26 cellular contexts compared by ENCODE assay signal in the genomic region with DNA sequence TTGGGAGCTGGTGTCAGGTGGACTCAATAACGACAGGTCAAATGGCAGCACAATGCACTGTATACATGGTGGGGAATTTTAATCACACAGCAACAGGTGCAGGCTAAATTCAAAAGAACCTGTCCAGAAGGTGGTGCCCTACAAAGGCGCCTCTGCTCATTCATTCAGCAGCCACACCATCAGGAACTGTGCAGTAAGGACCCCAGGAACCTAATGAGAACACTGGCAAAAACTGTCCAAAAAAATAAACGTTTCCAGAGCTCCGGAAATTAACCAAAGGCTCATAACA. TPM values are rescaled to one million over a fixed set of nuclear protein-coding genes. Genes with fewer than 3 reads are reported as not detected.
A peak's percentile ranks its signal among the peaks of the same experiment; 100 is the strongest.
DNase-seq lines count a peak whose midpoint lies in the region; ATAC-seq, FAIRE-seq and TF ChIP-seq lines count a peak whose summit lies in the region.
"Had no signal": no experiment of that assay in that cellular context is flagged by ENCODE, and none has a peak within 500 bp of the region (broad histone marks: within the 10 kb centered on the region; RNA-seq: fewer than 3 reads in every experiment).

No MANE protein-coding gene starts in this region.

- peaks cover 4% of the 10 kb centered on the region for H3K27me3 Mint-ChIP-seq in activated CD4-positive, alpha-beta T cell treated with anti-CD3 and anti-CD28 coated beads for 36 hours
- H3K27me3 Mint-ChIP-seq: stimulated activated memory B cell treated with anti-CD40 and anti-IgM and Interleukin-4, amounts not matched to agents 10 μg/mL and 1 μg/mL and 100 μg/mL, for 72 hours had no signal

- no peaks in the 10 kb centered on the region for H3K4me1 ChIP-seq in MM.1S (ENCODE audit: low read length)
- H3K4me1 ChIP-seq in GM12878 (ENCODE audit: control insufficient read depth, insufficient read depth, low read length): no peaks in the 10 kb centered on the region
- H3K4me1 ChIP-seq in sigmoid colon: peaks cover 0 to 34% (median 32%) of the 10 kb centered on the region in 4 donors

- H3K36me3 Mint-ChIP-seq in activated CD4-positive, alpha-beta T cell treated with anti-CD3 and anti-CD28 coated beads for 36 hours (ENCODE audit: low read depth): peaks cover 30% of the 10 kb centered on the region

- peaks cover 14% of the 10 kb centered on the region for H3K36me3 ChIP-seq in MM.1S (replicated peaks; ENCODE audit: insufficient read depth, low read length)
- peaks cover 12 to 19% of the 10 kb centered on the region in 2 experiments for H3K36me3 ChIP-seq in GM12878 (ENCODE audit: control insufficient read depth in 2 of 2, insufficient read depth in 2 of 2, low read length in 1 of 2)
- H3K36me3 ChIP-seq in sigmoid colon: peaks cover 0 to 29% (median 17%) of the 10 kb centered on the region in 4 donors
- H3K36me3 ChIP-seq: colonic mucosa had no signal

- FAIRE-seq in GM12878 (lab: Jason Lieb, UNC): no peak
- FAIRE-seq: endothelial cell of umbilical vein, keratinocyte had no signal

- WGBS in GM12878 (ENCODE audit: insufficient coverage, insufficient replicate concordance, low lambda C conversion rate, missing lambda C conversion rate): 83% methylated on average over 4 of the region's 4 CpGs
- 51 to 75% methylated on average over 4 of the region's 4 CpGs for WGBS in sigmoid colon, 2 donors

- POLR2A ChIA-PET in GM12878 (lab: Charles Lee): no interaction called here
- POLR2A ChIA-PET in activated CD4-positive, alpha-beta T cell treated with anti-CD3 and anti-CD28 coated beads for 36 hours (lab: Charles Lee): no interaction called here

- H2AFZ ChIP-seq in MM.1S (ENCODE audit: low read length) (no peak overlapping the region), GM12878 (ENCODE audit: control insufficient read depth, low read depth, low read length) (no peak overlapping the region)

- peaks cover 23% of the 10 kb centered on the region for H3K9me3 Mint-ChIP-seq in activated CD4-positive, alpha-beta T cell treated with anti-CD3 and anti-CD28 coated beads for 36 hours (ENCODE audit: low read depth)

- peak; percentile 21; the same call in 1 of the 3 replicates for ATAC-seq in GM12878
- no peak for ATAC-seq in activated CD4-positive, alpha-beta T cell treated with anti-CD3 and anti-CD28 coated beads for 36 hours
- no peak for ATAC-seq in HG02981 (IDR thresholded peaks at IDR 0.05; ENCODE audit: unreplicated experiment)
- ATAC-seq: sciatic nerve; stimulated activated memory B cell treated with anti-CD40 and anti-IgM and Interleukin-4, amounts not matched to agents 10 μg/mL and 1 μg/mL and 100 μg/mL, for 72 hours had no signal

- CTCF ChIA-PET in GM12878 (lab: Yijun Ruan, JAX): interaction anchor here (0.7 to 1.1 kb wide), 3 partner anchors 9 to 78 kb away, joined by 3 to 6 read pairs (median 4); no protein-coding TSS in a partner anchor
- CTCF ChIA-PET in activated CD4-positive, alpha-beta T cell treated with anti-CD3 and anti-CD28 coated beads for 36 hours (lab: Charles Lee): interaction anchor here (0.7 to 1.1 kb wide), 3 partner anchors 24 to 53 kb away, joined by 3 to 5 read pairs (median 3); no protein-coding TSS in a partner anchor

- no peak for TF ChIP-seq EP300 in GM12878 (IDR thresholded peaks at IDR 0.05; ENCODE audit: borderline replicate concordance in 1 of 2, control insufficient read depth in 1 of 2, low read depth in 2 of 2, low read length in 2 of 2)
- TF ChIP-seq EP300 in sigmoid colon (IDR thresholded peaks at IDR 0.05): no peak

- H3F3A ChIP-seq in MM.1S (ENCODE audit: insufficient read depth, low read length): 0 out of 2 replicates have a peak, but pooled peaks cover 4% of the 10 kb centered on the region

- no peaks in the 10 kb centered on the region for H3K9me2 ChIP-seq in MM.1S (replicated peaks; ENCODE audit: insufficient read depth, low read length)

- H3K79me2 ChIP-seq in MM.1S (ENCODE audit: low read length) (no peaks in the 10 kb centered on the region), GM12878 (ENCODE audit: control insufficient read depth, insufficient read depth, low read length) (no peaks in the 10 kb centered on the region)

- in situ Hi-C loops in GM12878 (cut with MboI): no loop called here

- H4K20me1 ChIP-seq in MM.1S (ENCODE audit: insufficient read depth, low read length): no peaks in the 10 kb centered on the region
- H4K20me1 ChIP-seq in GM12878 (ENCODE audit: control insufficient read depth, insufficient read depth): no peaks in the 10 kb centered on the region

- 0 out of 2 replicates have a peak, but pooled peaks have one; percentile 4 for TF ChIP-seq CTCF in MM.1S (IDR thresholded peaks at IDR 0.05; ENCODE audit: low read length)
- no peak for TF ChIP-seq CTCF in GM12878 (IDR thresholded peaks at IDR 0.05 in 2 of 3, conservative IDR thresholded peaks at IDR 0.05 in 1 of 3; ENCODE audit: control insufficient read depth in 2 of 3, extremely low read depth in 1 of 3, insufficient read depth in 1 of 3, low read depth in 3 of 3, low read length in 3 of 3)
- no peak for TF ChIP-seq CTCF in sigmoid colon (IDR thresholded peaks at IDR 0.05)

- TF ChIP-seq POLR2A in GM12878 (IDR thresholded peaks at IDR 0.05; ENCODE audit: low read depth, low read length) (no peak; the same call in 1 of the 2 replicates), sigmoid colon (IDR thresholded peaks at IDR 0.05) (no peak)

- H3K9ac ChIP-seq in MM.1S (ENCODE audit: low read length) (no peak overlapping the region), GM12878 (ENCODE audit: control insufficient read depth, insufficient read depth, low read length) (no peak overlapping the region)

- RAD21 ChIA-PET in GM12878 (lab: Charles Lee; ENCODE audit: unreplicated experiment): no interaction called here

- intact Hi-C loops in GM12878 (cut with micrococcal nuclease; ENCODE audit: unreplicated experiment): no loop called here
- intact Hi-C loops in sigmoid colon (cut with DNase I): loop anchor here (2.0 kb wide), 3 partner anchors 43 to 297 kb away; a partner anchor contains a TSS
- intact Hi-C loops in activated CD4-positive, alpha-beta T cell treated with anti-CD3 and anti-CD28 coated beads for 36 hours (cut with DNase I, micrococcal nuclease): no loop called here

- H3K4me2 ChIP-seq in MM.1S (ENCODE audit: low read depth, low read length) (no peak overlapping the region), GM12878 (ENCODE audit: control insufficient read depth, insufficient read depth) (no peak overlapping the region)

- BruUV-seq in GM12878 (replicated peaks; lab: Mats Ljungman, UMichigan): no TSS peak

- SMC1A ChIA-PET in GM12878 (lab: Charles Lee; ENCODE audit: uncharacterized antibody, unreplicated experiment): interaction anchor here (1.0 kb wide), 1 partner anchor 9 kb away, joined by 4 read pairs; no protein-coding TSS in a partner anchor

- no peaks in the 10 kb centered on the region for H3K9me3 ChIP-seq in MM.1S (replicated peaks; ENCODE audit: insufficient read depth, low read length)
- peaks cover 15% of the 10 kb centered on the region; the same call in 2 of the 3 replicates for H3K9me3 ChIP-seq in GM12878 (replicated peaks; ENCODE audit: control insufficient read depth, insufficient read depth, low read length)
- peaks cover 0 to 4% (median 2%) of the 10 kb centered on the region in 4 donors for H3K9me3 ChIP-seq in sigmoid colon
- H3K9me3 ChIP-seq: colonic mucosa had no signal

- peaks cover 5% of the 10 kb centered on the region; the same call in 1 of the 2 replicates for H3K27me3 ChIP-seq in MM.1S (replicated peaks; ENCODE audit: insufficient read depth, low read length)
- H3K27me3 ChIP-seq in GM12878 (replicated peaks in 1 of 2; ENCODE audit: control insufficient read depth in 2 of 2, insufficient read depth in 2 of 2, low read length in 1 of 2): no peaks in the 10 kb centered on the region
- H3K27me3 ChIP-seq in sigmoid colon: no peaks in the 10 kb centered on the region
- H3K27me3 ChIP-seq: colonic mucosa, MG63, tibial nerve had no signal

- H3K4me1 Mint-ChIP-seq in activated CD4-positive, alpha-beta T cell treated with anti-CD3 and anti-CD28 coated beads for 36 hours: no peaks in the 10 kb centered on the region
- H3K4me1 Mint-ChIP-seq: stimulated activated memory B cell treated with anti-CD40 and anti-IgM and Interleukin-4, amounts not matched to agents 10 μg/mL and 1 μg/mL and 100 μg/mL, for 72 hours had no signal

- H3K4me3 ChIP-seq in MM.1S (ENCODE audit: low read length): no peak overlapping the region
- H3K4me3 ChIP-seq in GM12878: no peak overlapping the region
- no peak overlapping the region for H3K4me3 ChIP-seq in sigmoid colon
- H3K4me3 ChIP-seq: colonic mucosa, MG63, tibial nerve had no signal

- TF ChIP-seq RAD21 in GM12878 (IDR thresholded peaks at IDR 0.05; ENCODE audit: insufficient read depth, low read depth, low read length): no peak

- no peak overlapping the region for H3K27ac Mint-ChIP-seq in activated CD4-positive, alpha-beta T cell treated with anti-CD3 and anti-CD28 coated beads for 36 hours
- H3K27ac Mint-ChIP-seq: activated naive CD4-positive, alpha-beta T cell treated with anti-CD3 and anti-CD28 coated beads for 36 hours; stimulated activated memory B cell treated with anti-CD40 and anti-IgM and Interleukin-4, amounts not matched to agents 10 μg/mL and 1 μg/mL and 100 μg/mL, for 72 hours had no signal

- H3K27ac ChIP-seq in MM.1S (ENCODE audit: low read length): no peak overlapping the region
- no peak overlapping the region for H3K27ac ChIP-seq in GM12878 (ENCODE audit: control insufficient read depth, insufficient read depth)
- H3K27ac ChIP-seq in sigmoid colon: peak overlapping the region; percentile 85 to 98 (median 96)
- H3K27ac ChIP-seq: 22Rv1, colonic mucosa had no signal

- H3K4me3 Mint-ChIP-seq in activated CD4-positive, alpha-beta T cell treated with anti-CD3 and anti-CD28 coated beads for 36 hours: no peak overlapping the region
- H3K4me3 Mint-ChIP-seq: activated naive CD4-positive, alpha-beta T cell treated with anti-CD3 and anti-CD28 coated beads for 36 hours; stimulated activated memory B cell treated with anti-CD40 and anti-IgM and Interleukin-4, amounts not matched to agents 10 μg/mL and 1 μg/mL and 100 μg/mL, for 72 hours had no signal

- DNase-seq in DMS153 (lab: John Stamatoyannopoulos, UW) (peak; percentile 32), DMS153 treated with DMSO at 0.1 percent for 48 hours (lab: John Stamatoyannopoulos, UW; ENCODE audit: unreplicated experiment) (no peak), MM.1S (no peak), GM12878 (ENCODE audit: low read depth, low spot score) (no peak), sigmoid colon (no peak), NCI-H2081 treated with DMSO at 0.1 percent for 48 hours (lab: John Stamatoyannopoulos, UW) (no peak)
- DNase-seq in activated CD4-positive, alpha-beta T cell treated with anti-CD3 and anti-CD28 coated beads for 36 hours: no peak
- DNase-seq: activated CD4-positive, alpha-beta T cell treated with anti-CD3 and anti-CD28 coated beads, Interleukin-2, amount 50 U/mL, for 4 hours; activated naive CD4-positive, alpha-beta T cell treated with anti-CD3 and anti-CD28 coated beads for 36 hours; colonic mucosa; COR-L47; H7; hypothalamus; MG63; NCI-H187 treated with DMSO at 0.1 percent for 48 hours; NCI-H510A; occipital lobe; SIG-M5; T-helper 1 cell had no signal

RNA-seq across cellular contexts. Expression of a gene that starts 21.9 kb away (rescaled TPM):
- total RNA-seq in GM12878 (2013; cell fraction: nucleolus; rRNA removed): 0.32 TPM in 1 of 2 replicates, not detected in the other
- total RNA-seq in GM12878 (2014; rRNA removed): not detected in 2 replicates
- not detected in 2 replicates for total RNA-seq in GM12878 (2014; rRNA removed; fragmentation: Illumina TruSeq; extraction: Trizol)
- total RNA-seq in GM12878 (2021): not detected in 2 replicates
- not detected for polyA plus RNA-seq in GM12878 (2011; ENCODE audit: low read depth)
- polyA plus RNA-seq in GM12878 (2011; rRNA removed): not detected in 2 replicates
- polyA plus RNA-seq in GM12878 (2011; cell fraction: cytosol; rRNA removed): 0.03 TPM in 1 of 2 replicates, not detected in the other
- 0.34 and 0.44 TPM in 2 replicates for polyA plus RNA-seq in GM12878 (2011; cell fraction: nucleus; rRNA removed)
- not detected in 2 replicates for polyA plus RNA-seq in GM12878 (2012)
- not detected in 2 replicates for polyA plus RNA-seq in GM12878 (2014; fragmentation: Illumina TruSeq; extraction: Trizol)
- not detected for polyA plus RNA-seq in GM12878 (2014; fragmentation: Nextera tagmentation; extraction: Ambion mirVana)
- not detected in 2 replicates for polyA plus RNA-seq in GM12878 (2014; rRNA removed)
- not detected for polyA plus RNA-seq in GM12878 (2016; fragmentation: Nextera tagmentation; extraction: Ambion mirVana)
- not detected in 2 replicates for polyA minus RNA-seq in GM12878 (2011; rRNA and poly(A)+ RNA removed)
- not detected in 2 replicates for polyA minus RNA-seq in GM12878 (2011; cell fraction: cytosol; rRNA and poly(A)+ RNA removed)
- 0.36 TPM in 1 of 2 replicates, not detected in the other for polyA minus RNA-seq in GM12878 (2011; cell fraction: nucleus; rRNA and poly(A)+ RNA removed)
- 1 to 10 TPM in 2 of 4 donors, not detected in 2; 1.4 to 1.8 TPM for total RNA-seq in sigmoid colon
- under 1 TPM in 2 of 3 donors, not detected in 1; 0.17 to 0.60 TPM for polyA plus RNA-seq in sigmoid colon
- total RNA-seq in activated CD4-positive, alpha-beta T cell treated with anti-CD3 and anti-CD28 coated beads for 36 hours: under 1 TPM in 1 of 2 experiments, not detected in 1; 0.11 TPM
- total RNA-seq: activated naive CD4-positive, alpha-beta T cell treated with anti-CD3 and anti-CD28 coated beads for 36 hours; colonic mucosa; endothelial cell of umbilical vein; occipital lobe had no signal
- polyA plus RNA-seq: endothelial cell of umbilical vein, keratinocyte had no signal

RNA-seq across cellular contexts. Expression of a gene that starts 52.0 kb away (rescaled TPM):
- 5.1 and 8.3 TPM in 2 replicates for total RNA-seq in GM12878 (2013; cell fraction: nucleolus; rRNA removed)
- not detected in 2 replicates for total RNA-seq in GM12878 (2014; rRNA removed)
- total RNA-seq in GM12878 (2014; rRNA removed; fragmentation: Illumina TruSeq; extraction: Trizol): not detected in 2 replicates
- not detected in 2 replicates for total RNA-seq in GM12878 (2021)
- polyA plus RNA-seq in GM12878 (2011; ENCODE audit: low read depth): 0.29 TPM
- polyA plus RNA-seq in GM12878 (2011; rRNA removed): 0.15 and 0.22 TPM in 2 replicates
- 0.24 and 0.38 TPM in 2 replicates for polyA plus RNA-seq in GM12878 (2011; cell fraction: cytosol; rRNA removed)
- 2.7 and 4.6 TPM in 2 replicates for polyA plus RNA-seq in GM12878 (2011; cell fraction: nucleus; rRNA removed)
- polyA plus RNA-seq in GM12878 (2012): 0.26 and 0.65 TPM in 2 replicates
- polyA plus RNA-seq in GM12878 (2014; fragmentation: Illumina TruSeq; extraction: Trizol): not detected in 2 replicates
- polyA plus RNA-seq in GM12878 (2014; fragmentation: Nextera tagmentation; extraction: Ambion mirVana): under 1 TPM in 1 of 2 experiments, not detected in 1; 0.05 TPM
- polyA plus RNA-seq in GM12878 (2014; rRNA removed): not detected in 2 replicates
- under 1 TPM in 1 of 2 experiments, not detected in 1; 0.19 TPM for polyA plus RNA-seq in GM12878 (2016; fragmentation: Nextera tagmentation; extraction: Ambion mirVana)
- 0.37 and 1.0 TPM in 2 replicates for polyA minus RNA-seq in GM12878 (2011; rRNA and poly(A)+ RNA removed)
- polyA minus RNA-seq in GM12878 (2011; cell fraction: cytosol; rRNA and poly(A)+ RNA removed): not detected in 2 replicates
- polyA minus RNA-seq in GM12878 (2011; cell fraction: nucleus; rRNA and poly(A)+ RNA removed): 0.57 and 0.73 TPM in 2 replicates
- total RNA-seq in sigmoid colon: 10 to 100 TPM; 14.4 to 23.8 (median 16.9) TPM
- polyA plus RNA-seq in sigmoid colon: 1 to 10 TPM in 2 of 3 donors, under 1 TPM in 1; 0.46 to 4.2 (median 2.1) TPM
- total RNA-seq in activated CD4-positive, alpha-beta T cell treated with anti-CD3 and anti-CD28 coated beads for 36 hours: not detected
- total RNA-seq: activated naive CD4-positive, alpha-beta T cell treated with anti-CD3 and anti-CD28 coated beads for 36 hours; endothelial cell of umbilical vein had no signal
- polyA plus RNA-seq: endothelial cell of umbilical vein, keratinocyte had no signal

RNA-seq across cellular contexts. Expression of a gene that starts 57.8 kb away (rescaled TPM):
- total RNA-seq in GM12878 (2013; cell fraction: nucleolus; rRNA removed): 44.0 and 53.8 TPM in 2 replicates
- 20.3 and 28.7 TPM in 2 replicates for total RNA-seq in GM12878 (2014; rRNA removed)
- total RNA-seq in GM12878 (2014; rRNA removed; fragmentation: Illumina TruSeq; extraction: Trizol): 36.1 and 37.3 TPM in 2 replicates
- 33.4 and 38.7 TPM in 2 replicates for total RNA-seq in GM12878 (2021)
- polyA plus RNA-seq in GM12878 (2011; ENCODE audit: low read depth): 17.9 TPM
- polyA plus RNA-seq in GM12878 (2011; rRNA removed): 67.8 and 115 TPM in 2 replicates
- polyA plus RNA-seq in GM12878 (2011; cell fraction: cytosol; rRNA removed): 17.4 and 19.8 TPM in 2 replicates
- polyA plus RNA-seq in GM12878 (2011; cell fraction: nucleus; rRNA removed): 24.3 and 30.4 TPM in 2 replicates
- 30.9 and 31.4 TPM in 2 replicates for polyA plus RNA-seq in GM12878 (2012)
- polyA plus RNA-seq in GM12878 (2014; fragmentation: Illumina TruSeq; extraction: Trizol): 35.9 and 55.9 TPM in 2 replicates
- polyA plus RNA-seq in GM12878 (2014; fragmentation: Nextera tagmentation; extraction: Ambion mirVana): 1 to 10 TPM; 6.2 to 10.0 TPM
- polyA plus RNA-seq in GM12878 (2014; rRNA removed): 28.3 and 38.7 TPM in 2 replicates
- polyA plus RNA-seq in GM12878 (2016; fragmentation: Nextera tagmentation; extraction: Ambion mirVana): 10 to 100 TPM; 60.1 to 63.4 TPM
- polyA minus RNA-seq in GM12878 (2011; rRNA and poly(A)+ RNA removed): 12.3 and 19.7 TPM in 2 replicates
- polyA minus RNA-seq in GM12878 (2011; cell fraction: cytosol; rRNA and poly(A)+ RNA removed): 13.5 and 17.6 TPM in 2 replicates
- 11.1 and 17.7 TPM in 2 replicates for polyA minus RNA-seq in GM12878 (2011; cell fraction: nucleus; rRNA and poly(A)+ RNA removed)
- 100 to 1,000 TPM; 121 to 162 (median 136) TPM for total RNA-seq in sigmoid colon
- 100 to 1,000 TPM in 1 of 3 donors, 10 to 100 TPM in 2; 48.3 to 110 (median 91.3) TPM for polyA plus RNA-seq in sigmoid colon
- 10 to 100 TPM; 42.8 to 43.0 TPM for total RNA-seq in activated CD4-positive, alpha-beta T cell treated with anti-CD3 and anti-CD28 coated beads for 36 hours

Comparison
In these comparisons a context has a peak if more than half of its experiments do, and no peak if none do; other contexts are left out.
1. H3K27ac ChIP-seq: peak in sigmoid colon (4 of 4); none in MM.1S (single experiment) and GM12878 (single experiment).